9 cellular contexts compared by ENCODE assay signal in the genomic region with DNA sequence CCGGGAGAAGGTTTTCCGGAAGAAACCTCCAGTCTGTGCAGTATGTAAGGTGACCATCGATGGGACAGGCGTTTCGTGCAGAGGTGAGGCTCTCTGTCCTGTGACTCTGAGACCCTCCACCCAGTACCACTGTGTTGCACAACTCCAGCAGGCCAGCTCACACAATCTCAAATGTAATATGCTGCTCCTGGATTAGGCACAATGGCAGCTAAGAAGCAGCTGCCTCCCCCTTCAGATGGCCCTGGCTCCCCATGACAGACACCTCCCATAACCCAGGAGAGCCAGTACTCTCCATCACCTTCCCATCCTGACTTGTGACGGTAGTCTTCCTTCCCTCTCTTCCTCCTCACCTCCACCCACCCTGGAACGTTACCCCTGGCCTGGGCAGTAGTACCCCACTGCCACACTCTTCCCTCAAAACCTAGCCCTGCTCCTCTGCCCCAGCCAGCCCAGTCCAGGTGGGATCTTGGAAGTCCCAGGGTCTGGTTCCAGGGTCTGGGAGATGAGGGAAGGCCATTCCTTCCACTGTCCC. TPM values are rescaled to one million over a fixed set of nuclear protein-coding genes. Genes with fewer than 3 reads are reported as not detected.
A peak's percentile ranks its signal among the peaks of the same experiment; 100 is the strongest.
DNase-seq lines count a peak whose midpoint lies in the region; ATAC-seq and TF ChIP-seq lines count a peak whose summit lies in the region.
"Had no signal": no experiment of that assay in that cellular context is flagged by ENCODE, and none has a peak within 500 bp of the region (broad histone marks: within the 10 kb centered on the region; RNA-seq: fewer than 3 reads in every experiment).

No MANE protein-coding gene starts in this region.

- no peaks in the 10 kb centered on the region for H3K36me3 Mint-ChIP-seq in type B pancreatic cell

- H3K9me3 ChIP-seq in Peyer's patch, result no peaks in the 10 kb centered on the region
- H3K9me3 ChIP-seq in endocrine pancreas (ENCODE audit: control insufficient read depth, low read length), result no peaks in the 10 kb centered on the region
- H3K9me3 ChIP-seq in muscle layer of colon (ENCODE audit: low read length), result no peaks in the 10 kb centered on the region

- H3K36me3 ChIP-seq in Peyer's patch (peaks cover 0 to 3% (median 0%) of the 10 kb centered on the region in 3 donors), endocrine pancreas (ENCODE audit: control insufficient read depth, insufficient read depth, low read length) (no peaks in the 10 kb centered on the region), muscle layer of colon (ENCODE audit: insufficient read depth, low read length) (peaks cover 4% of the 10 kb centered on the region)

- H3K4me1 ChIP-seq in Peyer's patch (peaks cover 0 to 57% (median 15%) of the 10 kb centered on the region in 4 donors), endocrine pancreas (ENCODE audit: control insufficient read depth, insufficient read depth, low read length) (no peaks in the 10 kb centered on the region), muscle layer of colon (ENCODE audit: insufficient read depth, low read length) (peaks cover 69% of the 10 kb centered on the region)

- H3K27ac ChIP-seq in Peyer's patch, result peak overlapping the region; percentile 77 to 94 (median 92)
- peak overlapping the region; percentile 97 for H3K27ac ChIP-seq in muscle layer of colon (ENCODE audit: low read depth, low read length)

- no peak for ATAC-seq in GM21381 (IDR thresholded peaks at IDR 0.05; ENCODE audit: unreplicated experiment)

- TF ChIP-seq CTCF in Peyer's patch (IDR thresholded peaks at IDR 0.05), result no peak
- no peak for TF ChIP-seq CTCF in type B pancreatic cell (conservative IDR thresholded peaks at IDR 0.05)

- peaks cover 41% of the 10 kb centered on the region for H3K4me1 Mint-ChIP-seq in type B pancreatic cell (ENCODE audit: unreplicated experiment)

- no peaks in the 10 kb centered on the region for H3K9me3 Mint-ChIP-seq in type B pancreatic cell

- peak overlapping the region; percentile 16 for H3K27ac Mint-ChIP-seq in type B pancreatic cell

- H3K9ac ChIP-seq in endocrine pancreas (ENCODE audit: control insufficient read depth, insufficient read depth, low read length), result peak overlapping the region; percentile 78
- H3K9ac ChIP-seq in muscle layer of colon (ENCODE audit: low read length), result peak overlapping the region; percentile 47

- peak overlapping the region in 3 of 4 donors; percentile 9 to 65 (median 59) for H3K4me3 ChIP-seq in Peyer's patch
- H3K4me3 ChIP-seq in endocrine pancreas (ENCODE audit: control insufficient read depth, insufficient read depth, low read length), result peak overlapping the region; percentile 14
- peak overlapping the region; percentile 1 to 64 for H3K4me3 ChIP-seq in muscle layer of colon (ENCODE audit: low read depth in 1 of 2, low read length in 2 of 2)

- DNase-seq in Peyer's patch (no peak), type B pancreatic cell (ENCODE audit: extremely low spot score, unreplicated experiment) (no peak), T-helper 1 cell (no peak), Kasumi-1 (lab: John Stamatoyannopoulos, UW) (no peak)
- DNase-seq: activated T-cell treated with anti-CD3 and anti-CD28 coated beads, Interleukin-2, amount 50 U/mL, for 1 hour had no signal

- no peak for TF ChIP-seq POLR2A in Peyer's patch (IDR thresholded peaks at IDR 0.05)

- H3K27me3 ChIP-seq in Peyer's patch, result no peaks in the 10 kb centered on the region
- H3K27me3 ChIP-seq in endocrine pancreas (ENCODE audit: control insufficient read depth, insufficient read depth, low read length), result no peaks in the 10 kb centered on the region
- H3K27me3 ChIP-seq in muscle layer of colon (ENCODE audit: control insufficient read depth in 1 of 2, insufficient read depth in 2 of 2, low read length in 2 of 2), result no peaks in the 10 kb centered on the region

- no peaks in the 10 kb centered on the region for H3K27me3 Mint-ChIP-seq in type B pancreatic cell

- peak overlapping the region; percentile 9 for H3K4me3 Mint-ChIP-seq in type B pancreatic cell

RNA-seq across cellular contexts. Expression of a gene that starts 2.1 kb away (rescaled TPM):
- 100 to 1,000 TPM in 3 of 4 donors, 10 to 100 TPM in 1; 29.2 to 274 (median 154) TPM for total RNA-seq in Peyer's patch
- 3.5 and 21.8 TPM in 2 replicates for total RNA-seq in type B pancreatic cell (ENCODE audit: low replicate concordance)

RNA-seq across cellular contexts. Expression of a gene that starts 27.2 kb away (rescaled TPM):
- total RNA-seq in Peyer's patch (10 to 100 TPM; 27.8 to 38.7 (median 34.8) TPM), type B pancreatic cell (ENCODE audit: low replicate concordance) (22.1 and 43.0 TPM in 2 replicates)

RNA-seq across cellular contexts. Expression of a gene that starts 45.5 kb away (rescaled TPM):
- total RNA-seq in Peyer's patch (100 to 1,000 TPM in 2 of 4 donors, 10 to 100 TPM in 2; 68.5 to 191 (median 128) TPM), type B pancreatic cell (ENCODE audit: low replicate concordance) (25.1 and 40.3 TPM in 2 replicates)
- total RNA-seq: mononuclear cell had no signal

RNA-seq across cellular contexts. Expression of a gene that starts 45.7 kb away (rescaled TPM):
- 100 to 1,000 TPM; 234 to 531 (median 250) TPM for total RNA-seq in Peyer's patch
- total RNA-seq in type B pancreatic cell (ENCODE audit: low replicate concordance), result 450 and 521 TPM in 2 replicates

RNA-seq across cellular contexts. Expression of a gene that starts 51.3 kb away (rescaled TPM):
- 10 to 100 TPM in 3 of 4 donors, not detected in 1; 13.3 to 55.0 (median 34.5) TPM for total RNA-seq in Peyer's patch
- 0.97 and 1.9 TPM in 2 replicates for total RNA-seq in type B pancreatic cell (ENCODE audit: low replicate concordance)
